Comparison of ENCODE assay signal across 24 cellular contexts in the genomic region with DNA sequence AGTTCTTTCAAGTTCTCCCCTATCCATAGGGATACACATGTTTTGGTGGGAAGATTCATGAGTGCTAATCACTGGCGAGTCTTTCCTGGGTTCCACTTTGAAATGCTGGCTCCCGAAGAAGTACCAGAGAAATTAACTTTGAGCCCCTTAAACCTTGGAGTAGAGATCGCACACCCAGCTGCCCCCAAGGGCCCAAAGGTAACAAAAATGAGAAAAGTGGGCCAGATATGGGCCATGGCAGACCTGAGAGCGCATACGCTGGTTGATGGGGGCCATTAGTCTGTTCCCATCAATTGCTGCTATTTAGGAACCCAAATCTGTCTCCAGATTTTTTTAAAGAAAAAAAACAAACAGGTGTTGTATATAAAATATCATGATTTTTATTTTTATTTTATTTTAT. TPM values are rescaled to one million over a fixed set of nuclear protein-coding genes. Genes with fewer than 3 reads are reported as not detected.
"Had no signal": no experiment of that assay in that cellular context is flagged by ENCODE, and none has a peak within 500 bp of the region (broad histone marks: within the 10 kb centered on the region; RNA-seq: fewer than 3 reads in every experiment).

No MANE protein-coding gene starts in this region.

- H3K27ac Mint-ChIP-seq: stimulated activated naive CD8-positive, alpha-beta T cell treated with anti-CD3 and anti-CD28 coated beads, Interleukin-15, amount 100 ng/mL, for 72 hours had no signal

- H3K27ac ChIP-seq: parathyroid adenoma, suprapubic skin had no signal

- H3K9me3 Mint-ChIP-seq: activated naive CD8-positive, alpha-beta T cell treated with anti-CD3 and anti-CD28 coated beads, Interleukin-2, amount 10 ng/mL, durations not matched to agents 7 days and 5 days; activated T-cell treated with anti-CD3 and anti-CD28 coated beads, Interleukin-2, amount 50 U/mL, for 24 hours; activated T-helper 17 cell treated with anti-CD3 and anti-CD28 coated beads, Interleukin-2, amount 50 U/mL, for 72 hours; natural killer cell treated with Interleukin-12 subunit alpha and Interleukin-12 subunit beta and Interleukin-15 and Interleukin-18, amount 100 ng/mL, for 72 hours; stimulated activated naive CD8-positive, alpha-beta T cell treated with anti-CD3 and anti-CD28 coated beads, Interleukin-15, amount 100 ng/mL, for 72 hours had no signal

- ATAC-seq: activated T-helper 17 cell treated with anti-CD3 and anti-CD28 coated beads, Interleukin-2, amount 50 U/mL, for 72 hours; heart right ventricle; left cardiac atrium; lower lobe of right lung; natural killer cell treated with Interleukin-12 subunit alpha and Interleukin-12 subunit beta and Interleukin-15 and Interleukin-18, amount 100 ng/mL, for 72 hours; right cardiac atrium; stimulated activated naive CD8-positive, alpha-beta T cell treated with anti-CD3 and anti-CD28 coated beads, Interleukin-15, amount 100 ng/mL, for 72 hours had no signal

- H3K9ac ChIP-seq: parathyroid adenoma had no signal

- H3K36me3 ChIP-seq: heart right ventricle, lower lobe of right lung, suprapubic skin, transverse colon had no signal

- H3K27me3 ChIP-seq: heart right ventricle, suprapubic skin, transverse colon had no signal

- H3K36me3 Mint-ChIP-seq: activated naive CD8-positive, alpha-beta T cell treated with anti-CD3 and anti-CD28 coated beads, Interleukin-2, amount 10 ng/mL, durations not matched to agents 7 days and 5 days; natural killer cell treated with Interleukin-12 subunit alpha and Interleukin-12 subunit beta and Interleukin-15 and Interleukin-18, amount 100 ng/mL, for 72 hours had no signal

- DNase-seq: activated CD4-positive, alpha-beta T cell treated with anti-CD3 and anti-CD28 coated beads for 1 hour; activated naive CD4-positive, alpha-beta T cell; activated naive CD8-positive, alpha-beta T cell treated with anti-CD3 and anti-CD28 coated beads, Interleukin-2, amount 10 ng/mL, durations not matched to agents 7 days and 5 days; activated T-cell treated with anti-CD3 and anti-CD28 coated beads, Interleukin-2, amount 50 U/mL, for 24 hours; amniotic stem cell; foreskin fibroblast; heart right ventricle; islet precursor cell; left cardiac atrium; lower lobe of right lung; midbrain; right cardiac atrium; stimulated activated CD4-positive, alpha-beta T cell treated with anti-CD3 and anti-CD28 coated beads, Interleukin-12 subunit alpha, Interleukin-12 subunit beta, amount 100 ng/mL, for 4 hours; stimulated activated CD4-positive, alpha-beta T cell treated with anti-CD3 and anti-CD28 coated beads, Interleukin-4, amount 100 ng/mL, for 4 hours; stimulated activated naive CD8-positive, alpha-beta T cell treated with anti-CD3 and anti-CD28 coated beads, Interleukin-15, amount 100 ng/mL, for 72 hours; transverse colon had no signal

- H3K9me3 ChIP-seq: heart right ventricle, lower lobe of right lung, suprapubic skin, transverse colon had no signal

RNA-seq across cellular contexts. Expression of a gene that starts 51.9 kb away (rescaled TPM):
- total RNA-seq: activated naive CD8-positive, alpha-beta T cell treated with anti-CD3 and anti-CD28 coated beads, Interleukin-2, amount 10 ng/mL, durations not matched to agents 7 days and 5 days; activated T-helper 17 cell treated with anti-CD3 and anti-CD28 coated beads, Interleukin-2, amount 50 U/mL, for 72 hours; fibroblast of lung; heart right ventricle; left cardiac atrium; lower lobe of right lung; natural killer cell treated with Interleukin-12 subunit alpha and Interleukin-12 subunit beta and Interleukin-15 and Interleukin-18, amount 100 ng/mL, for 72 hours; pulmonary artery endothelial cell; right cardiac atrium; skeletal muscle tissue; suprapubic skin; T-helper 2 cell treated with Interferon-gamma antibody and Interleukin-4, amounts not matched to agents 100 ng/mL and 5 ng/mL, for 36 hours had no signal

RNA-seq across cellular contexts. Expression of a gene that starts 54.2 kb away (rescaled TPM):
- total RNA-seq: activated naive CD8-positive, alpha-beta T cell treated with anti-CD3 and anti-CD28 coated beads, Interleukin-2, amount 10 ng/mL, durations not matched to agents 7 days and 5 days; skeletal muscle tissue had no signal
